Comparison of ENCODE assay signal across 14 cellular contexts in genomic region chr9:79257215-79257614, GRCh38.
A peak's percentile ranks its signal among the peaks of the same experiment; 100 is the strongest.
DNase-seq lines count a peak whose midpoint lies in the region; ATAC-seq, FAIRE-seq and TF ChIP-seq lines count a peak whose summit lies in the region.
"Had no signal": no experiment of that assay in that cellular context is flagged by ENCODE, and none has a peak within 500 bp of the region (broad histone marks: within the 10 kb centered on the region; RNA-seq: fewer than 3 reads in every experiment).

No MANE protein-coding gene starts in this region.

- ATAC-seq in lower lobe of right lung (peak in 1 of 2 donors; percentile 21), upper lobe of right lung (peak; percentile 23)

- no peaks in the 10 kb centered on the region for H3K36me3 ChIP-seq in lower lobe of right lung
- no peaks in the 10 kb centered on the region for H3K36me3 ChIP-seq in upper lobe of right lung
- H3K36me3 ChIP-seq in kidney (ENCODE audit: control insufficient read depth in 1 of 2, insufficient read depth in 2 of 2, low read length in 2 of 2), result no peaks in the 10 kb centered on the region
- H3K36me3 ChIP-seq: cardiac muscle cell had no signal

- no peaks in the 10 kb centered on the region for H3K27me3 Mint-ChIP-seq in chondrocyte (ENCODE audit: low read depth)

- H3K27me3 ChIP-seq in lower lobe of right lung (ENCODE audit: low read depth), result peaks cover 22% of the 10 kb centered on the region
- H3K27me3 ChIP-seq in upper lobe of right lung, result peaks cover 16% of the 10 kb centered on the region
- H3K27me3 ChIP-seq: cardiac muscle cell had no signal

- no peaks in the 10 kb centered on the region for H3K9me3 ChIP-seq in lower lobe of right lung
- H3K9me3 ChIP-seq in upper lobe of right lung, result no peaks in the 10 kb centered on the region
- H3K9me3 ChIP-seq in kidney (ENCODE audit: control insufficient read depth in 1 of 2, low read length in 2 of 2), result no peaks in the 10 kb centered on the region

- H3K4me1 Mint-ChIP-seq in chondrocyte (ENCODE audit: low read depth), result no peaks in the 10 kb centered on the region
- H3K4me1 Mint-ChIP-seq: naive B cell had no signal

- FAIRE-seq in kidney (lab: Jason Lieb, UNC), result no peak

- no peak overlapping the region for H3K4me3 Mint-ChIP-seq in chondrocyte (ENCODE audit: unreplicated experiment)
- H3K4me3 Mint-ChIP-seq: naive B cell, type B pancreatic cell had no signal

- H3K27ac ChIP-seq in lower lobe of right lung (no peak overlapping the region), upper lobe of right lung (no peak overlapping the region), kidney (ENCODE audit: low read depth in 2 of 2, low read length in 2 of 2) (no peak overlapping the region)
- H3K27ac ChIP-seq: cardiac muscle cell, KMS-11 had no signal

- H3K36me3 Mint-ChIP-seq in chondrocyte (ENCODE audit: low read depth), result no peaks in the 10 kb centered on the region
- H3K36me3 Mint-ChIP-seq: naive B cell, type B pancreatic cell had no signal

- H3K4me3 ChIP-seq in astrocyte of the spinal cord (ENCODE audit: low read depth, low read length) (peak overlapping the region; percentile 28), lower lobe of right lung (no peak overlapping the region), upper lobe of right lung (no peak overlapping the region), kidney (ENCODE audit: low read length in 2 of 2) (peak overlapping the region in 1 of 2 donors; percentile 36)
- H3K4me3 ChIP-seq: cardiac muscle cell had no signal

- DNase-seq in NCI-H2171 treated with DMSO at 0.1 percent for 48 hours (lab: John Stamatoyannopoulos, UW) (peak; percentile 46), NCI-H2171 (lab: John Stamatoyannopoulos, UW) (no peak), astrocyte of the spinal cord (ENCODE audit: low read depth, low spot score) (no peak), lower lobe of right lung (peak; percentile 46), upper lobe of right lung (no peak), AML-193 (lab: John Stamatoyannopoulos, UW) (no peak), kidney (no peak), chondrocyte (ENCODE audit: low spot score) (no peak)
- DNase-seq: activated T-cell treated with anti-CD3 and anti-CD28 coated beads, Interleukin-2, amount 50 U/mL, for 1 hour; naive B cell; stimulated activated CD4-positive, alpha-beta T cell treated with anti-CD3 and anti-CD28 coated beads, Interleukin-2, amount 100 ng/mL, for 48 hours had no signal

- TF ChIP-seq CTCF in astrocyte of the spinal cord (IDR thresholded peaks at IDR 0.05; ENCODE audit: low read depth, low read length) (no peak), lower lobe of right lung (IDR thresholded peaks at IDR 0.05) (no peak), upper lobe of right lung (IDR thresholded peaks at IDR 0.05) (no peak), kidney (IDR thresholded peaks at IDR 0.05; ENCODE audit: borderline replicate concordance, extremely low read depth, insufficient read depth) (no peak), chondrocyte (IDR thresholded peaks at IDR 0.05) (no peak)

- no peak overlapping the region for H3K9ac ChIP-seq in kidney (ENCODE audit: low read length in 2 of 2)
- H3K9ac ChIP-seq: KMS-11 had no signal

- no peak overlapping the region for H3K27ac Mint-ChIP-seq in chondrocyte (ENCODE audit: unreplicated experiment)
- H3K27ac Mint-ChIP-seq: naive B cell, type B pancreatic cell had no signal

- no peaks in the 10 kb centered on the region for H3K9me3 Mint-ChIP-seq in chondrocyte (ENCODE audit: low read depth)
- H3K9me3 Mint-ChIP-seq: type B pancreatic cell had no signal

- intact Hi-C loops in lower lobe of right lung (cut with DNase I), result no loop called here
- intact Hi-C loops in upper lobe of right lung (cut with DNase I), result no loop called here
- intact Hi-C loops in kidney (cut with DNase I), result no loop called here

- in situ Hi-C loops in astrocyte of the spinal cord (cut with HindIII; ENCODE audit: low sequenced_read_pairs), result no loop called here

- H3K4me1 ChIP-seq in lower lobe of right lung, result peaks cover 11% of the 10 kb centered on the region
- H3K4me1 ChIP-seq in upper lobe of right lung, result no peaks in the 10 kb centered on the region
- peaks cover 0 to 6% of the 10 kb centered on the region in 2 donors for H3K4me1 ChIP-seq in kidney (ENCODE audit: control insufficient read depth in 1 of 2, insufficient read depth in 1 of 2, low read depth in 1 of 2, low read length in 2 of 2)

Comparison
In these comparisons a context has a peak if more than half of its experiments do, and no peak if none do; other contexts are left out.
1. DNase-seq: peak in NCI-H2171 treated with DMSO at 0.1 percent for 48 hours (single experiment) and lower lobe of right lung (single experiment); none in NCI-H2171 (single experiment), astrocyte of the spinal cord (single experiment), upper lobe of right lung (single experiment), AML-193 (0 of 2), kidney (single experiment) and chondrocyte (single experiment).